15 cellular contexts compared by ENCODE assay signal in the genomic region with DNA sequence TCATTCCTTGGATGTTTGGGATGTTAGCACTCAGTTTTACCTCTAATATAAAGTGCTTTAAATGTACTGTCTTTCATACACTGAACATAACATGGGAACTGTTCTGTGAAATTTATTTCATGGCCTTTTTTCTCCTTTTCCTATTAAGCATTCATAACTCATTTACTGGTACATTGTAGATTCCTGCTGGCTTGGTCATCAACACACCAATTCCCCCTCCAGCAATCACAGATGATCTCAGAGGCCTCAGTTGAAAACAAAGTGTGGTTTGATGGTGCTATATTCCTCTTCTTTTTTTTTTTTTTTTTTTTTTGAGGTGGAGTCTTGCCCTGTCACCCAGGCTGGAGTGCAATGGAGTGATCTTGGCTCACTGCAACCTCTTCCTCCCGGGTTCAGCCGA.
DNase-seq lines count a peak whose midpoint lies in the region; ATAC-seq and TF ChIP-seq lines count a peak whose summit lies in the region.
"Had no signal": no experiment of that assay in that cellular context is flagged by ENCODE, and none has a peak within 500 bp of the region (broad histone marks: within the 10 kb centered on the region; RNA-seq: fewer than 3 reads in every experiment).

No MANE protein-coding gene starts in this region.

- H3K4me1 ChIP-seq in foreskin keratinocyte = peaks cover 12% of the 10 kb centered on the region
- H3K4me1 ChIP-seq: parathyroid adenoma, stomach had no signal

- no peak overlapping the region for H3K4me3 ChIP-seq in astrocyte of the cerebellum (ENCODE audit: low read depth, low read length)
- H3K4me3 ChIP-seq: hepatocyte, stomach had no signal

- DNase-seq in HCEC 1CT (peak; percentile 62), astrocyte of the cerebellum (ENCODE audit: low read depth) (peak; percentile 39), foreskin keratinocyte (peak; percentile 66 to 81), Ammon's horn (ENCODE audit: low spot score) (no peak), T-helper 2 cell (no peak), superior temporal gyrus (ENCODE audit: extremely low spot score) (no peak)
- DNase-seq: activated CD4-positive, CD25-positive, alpha-beta regulatory T cell treated with anti-CD3 and anti-CD28 coated beads, Interleukin-2, amount 50 U/mL, for 72 hours; activated naive CD4-positive, alpha-beta T cell treated with Interleukin-2 at 50 U/mL for 16 hours; COR-L47; small intestine; stomach had no signal

- ATAC-seq in foreskin keratinocyte = peak; percentile 87
- no peak for ATAC-seq in HG03095 (IDR thresholded peaks at IDR 0.05; ENCODE audit: unreplicated experiment)
- ATAC-seq: left lobe of liver had no signal

- H3K27ac ChIP-seq in foreskin keratinocyte = no peak overlapping the region
- H3K27ac ChIP-seq: hepatocyte, parathyroid adenoma, stomach had no signal

- in situ Hi-C loops in astrocyte of the cerebellum (cut with HindIII; ENCODE audit: low sequenced_read_pairs) = no loop called here

- TF ChIP-seq CTCF in astrocyte of the cerebellum (IDR thresholded peaks at IDR 0.05; ENCODE audit: low read depth, low read length, missing control alignments) = no peak
- TF ChIP-seq CTCF in foreskin keratinocyte (conservative IDR thresholded peaks at IDR 0.05) = no peak

- H3K27me3 ChIP-seq in foreskin keratinocyte = no peaks in the 10 kb centered on the region
- H3K27me3 ChIP-seq: hepatocyte, stomach had no signal

Comparison
In these comparisons a context has a peak if more than half of its experiments do, and no peak if none do; other contexts are left out.
1. DNase-seq: peak in HCEC 1CT (single experiment), astrocyte of the cerebellum (single experiment) and foreskin keratinocyte (2 of 2); none in Ammon's horn (single experiment), T-helper 2 cell (0 of 5) and superior temporal gyrus (single experiment).